ENCODE assay signal across 8 cellular contexts in genomic region chr21:35227774-35228173, GRCh38.
DNase-seq lines count a peak whose midpoint lies in the region; ATAC-seq and TF ChIP-seq lines count a peak whose summit lies in the region.

No MANE protein-coding gene starts in this region.

- H3K23ac ChIP-seq in mesendoderm (ENCODE audit: low read length): no peak overlapping the region

- no peak overlapping the region for H2BK120ac ChIP-seq in mesendoderm (ENCODE audit: low read depth, low read length)

- H3K4me2 ChIP-seq in BLaER1 (peak overlapping the region; percentile 76), mesendoderm (ENCODE audit: low read length) (no peak overlapping the region)

- H3K4ac ChIP-seq in mesendoderm (ENCODE audit: low read depth, low read length): no peak overlapping the region

- H3K4me3 ChIP-seq in BLaER1 (no peak overlapping the region; the same call in 1 of the 2 replicates), mesendoderm (ENCODE audit: low read length) (no peak overlapping the region), WERI-Rb-1 (ENCODE audit: low read depth, low read length) (no peak overlapping the region)

- no peaks in the 10 kb centered on the region for H4K20me1 ChIP-seq in BLaER1

- DNase-seq in RPMI8226 (peak; percentile 96), DMS 273 treated with DMSO at 0.1 percent for 48 hours (lab: John Stamatoyannopoulos, UW) (no peak), mesendoderm (no peak), WERI-Rb-1 (no peak)

- no CpG with 5 or more reads among the region's 5 CpGs for WGBS in mesendoderm (ENCODE audit: extremely low coverage, insufficient coverage, low lambda C conversion rate)

- no peak overlapping the region for H3K18ac ChIP-seq in mesendoderm (ENCODE audit: low read length)

- no peaks in the 10 kb centered on the region for H3K36me3 ChIP-seq in BLaER1
- H3K36me3 ChIP-seq in mesendoderm (ENCODE audit: control insufficient read depth, insufficient read depth, low read length): no peaks in the 10 kb centered on the region
- no peaks in the 10 kb centered on the region for H3K36me3 ChIP-seq in WERI-Rb-1

- no peak overlapping the region for H3K56ac ChIP-seq in mesendoderm (ENCODE audit: low read length)

- TF ChIP-seq CTCF in WERI-Rb-1 (IDR thresholded peaks at IDR 0.05; ENCODE audit: low read depth, low read length): no peak

- H3K27me3 ChIP-seq in BLaER1: no peaks in the 10 kb centered on the region
- no peaks in the 10 kb centered on the region for H3K27me3 ChIP-seq in mesendoderm (ENCODE audit: insufficient read depth, low read length, poor library complexity)
- H3K27me3 ChIP-seq in WERI-Rb-1 (ENCODE audit: insufficient read depth, low read depth, severe bottlenecking): peaks cover 80% of the 10 kb centered on the region

- no peak overlapping the region for H2BK15ac ChIP-seq in mesendoderm (replicated peaks; ENCODE audit: low read depth)

- peak; percentile 13 for ATAC-seq in GM19025 (IDR thresholded peaks at IDR 0.05; ENCODE audit: low read depth, unreplicated experiment)
- ATAC-seq in HG03442 (IDR thresholded peaks at IDR 0.05; ENCODE audit: unreplicated experiment): peak; percentile 12
- ATAC-seq in GM18520 (IDR thresholded peaks at IDR 0.05; ENCODE audit: unreplicated experiment): no peak

- H3K9me3 ChIP-seq in BLaER1 (no peaks in the 10 kb centered on the region), WERI-Rb-1 (ENCODE audit: severe bottlenecking) (no peaks in the 10 kb centered on the region)

- H3K4me1 ChIP-seq in BLaER1 (peaks cover 78% of the 10 kb centered on the region), mesendoderm (ENCODE audit: control insufficient read depth, low read depth, low read length) (no peaks in the 10 kb centered on the region)

- no peak overlapping the region for H4K5ac ChIP-seq in mesendoderm (ENCODE audit: low read length)

- no peak overlapping the region for H2BK5ac ChIP-seq in mesendoderm (ENCODE audit: low read length)

- H4K8ac ChIP-seq in mesendoderm (ENCODE audit: low read depth, low read length): no peak overlapping the region

- H3K79me2 ChIP-seq in mesendoderm (ENCODE audit: control insufficient read depth, insufficient read depth, low read length): no peaks in the 10 kb centered on the region

- H3K27ac ChIP-seq in BLaER1 (peak overlapping the region; percentile 52), mesendoderm (ENCODE audit: low read depth, low read length) (no peak overlapping the region), WERI-Rb-1 (no peak overlapping the region)

- no peak overlapping the region for H2AK5ac ChIP-seq in mesendoderm (ENCODE audit: low read length)

- H3K79me1 ChIP-seq in mesendoderm (ENCODE audit: low read length): no peaks in the 10 kb centered on the region

- H3K9ac ChIP-seq in BLaER1: peak overlapping the region; percentile 12; the same call in 1 of the 2 replicates
- no peak overlapping the region for H3K9ac ChIP-seq in mesendoderm (ENCODE audit: low read length)
